ENCODE assay signal across 8 cellular contexts in the genomic region with DNA sequence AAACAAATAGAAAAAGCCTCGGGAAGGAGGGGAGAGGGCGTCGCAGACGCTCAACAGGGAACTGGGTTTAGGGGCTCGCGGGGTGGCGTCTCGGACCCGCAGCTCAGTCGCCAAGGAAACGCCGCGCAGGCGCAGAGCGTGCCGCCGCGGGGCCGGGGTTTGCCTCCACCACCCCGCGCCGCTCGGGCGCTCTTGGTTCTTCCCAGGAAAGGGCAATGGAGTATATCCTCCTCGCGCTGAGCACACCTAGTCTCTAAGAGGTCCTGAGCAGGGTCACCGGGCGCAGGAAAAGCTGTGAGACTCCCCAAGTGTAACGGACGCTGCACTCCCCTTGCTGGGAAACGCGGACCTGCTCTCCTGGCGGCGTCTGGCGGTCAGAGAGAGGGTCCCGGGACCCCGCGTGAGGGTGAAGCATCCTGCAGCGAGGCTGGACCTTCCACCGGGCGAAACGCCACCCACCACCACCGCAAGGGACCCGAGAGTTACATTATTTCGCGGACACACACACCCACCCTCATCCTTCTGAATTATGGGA. TPM values are rescaled to one million over a fixed set of nuclear protein-coding genes. Genes with fewer than 3 reads are reported as not detected.
DNase-seq lines count a peak whose midpoint lies in the region.

No MANE protein-coding gene starts in this region.

- in situ Hi-C loops in T47D (cut with HindIII; ENCODE audit: low pct_unique_long_range_greater_than_20kb, low sequenced_read_pairs): no loop called here

- DNase-seq in EH (ENCODE audit: low read depth) (peak; percentile 40), H7 (peak; percentile 95), NCI-H1092 (lab: John Stamatoyannopoulos, UW) (peak; percentile 46), T-helper 2 cell (peak in 3 of 5 experiments; percentile 8 to 30 (median 22)), T47D (ENCODE audit: low read depth in 1 of 2, low spot score in 1 of 2) (peak; percentile 81 to 84), kidney tubule cell (ENCODE audit: low spot score) (peak; percentile 78), cortex of kidney (lab: John Stamatoyannopoulos, UW) (no peak)
- DNase-seq in stimulated activated CD4-positive, alpha-beta T cell treated with anti-CD3 and anti-CD28 coated beads, Interleukin-2, amount 100 ng/mL, for 24 hours: peak; percentile 53 to 71

- no peaks in the 10 kb centered on the region; the same call in 1 of the 2 replicates for H3K27me3 ChIP-seq in H7 (ENCODE audit: control insufficient read depth, insufficient read depth, low read length)

- H3K4me3 ChIP-seq in H7 (ENCODE audit: insufficient read depth, low read depth, low read length): peak overlapping the region; percentile 94

- H3K36me3 ChIP-seq in H7 (replicated peaks; ENCODE audit: control insufficient read depth, insufficient read depth, low read length): no peaks in the 10 kb centered on the region

RNA-seq across cellular contexts. Expression of gene PLCH1, which starts 0.7 kb away (rescaled TPM):
- 5.2 and 6.3 TPM in 2 replicates for total RNA-seq in H7 (2014; rRNA removed; shearing (Covaris generic))
